Comparison of ENCODE assay signal across 7 cellular contexts in genomic region chr9:128370367-128370751, GRCh38. TPM values are rescaled to one million over a fixed set of nuclear protein-coding genes. Genes with fewer than 3 reads are reported as not detected.
DNase-seq lines count a peak whose midpoint lies in the region; ATAC-seq and TF ChIP-seq lines count a peak whose summit lies in the region.

No MANE protein-coding gene starts in this region.

- H3K9me3 Mint-ChIP-seq in activated B cell treated with CpG ODN at 0.5 μM for 24 hours: no peaks in the 10 kb centered on the region
- no peaks in the 10 kb centered on the region for H3K9me3 Mint-ChIP-seq in stimulated activated naive CD8-positive, alpha-beta T cell treated with anti-CD3 and anti-CD28 coated beads, Interleukin-15, amount 100 ng/mL, for 72 hours

- H3K27me3 Mint-ChIP-seq in activated B cell treated with CpG ODN at 0.5 μM for 24 hours: no peaks in the 10 kb centered on the region
- H3K27me3 Mint-ChIP-seq in stimulated activated naive CD8-positive, alpha-beta T cell treated with anti-CD3 and anti-CD28 coated beads, Interleukin-15, amount 100 ng/mL, for 72 hours: no peaks in the 10 kb centered on the region

- POLR2A ChIA-PET in activated B cell treated with CpG ODN at 0.5 μM for 24 hours (lab: Charles Lee): interaction anchor here (0.8 to 2.3 kb wide), 11 partner anchors 8 to 1204 kb away, joined by 3 to 17 read pairs (median 8); partner anchors contain the start of genes ENDOG, GOLGA2, SH3GLB2 and SLC2A8

- TF ChIP-seq CTCF in HFF-Myc (IDR thresholded peaks at IDR 0.05; ENCODE audit: low read depth, low read length, missing control alignments): no peak
- TF ChIP-seq CTCF in activated B cell treated with CpG ODN at 0.5 μM for 24 hours (IDR thresholded peaks at IDR 0.05): no peak

- H3K4me1 Mint-ChIP-seq in activated B cell treated with CpG ODN at 0.5 μM for 24 hours: peaks cover 32% of the 10 kb centered on the region
- H3K4me1 Mint-ChIP-seq in stimulated activated naive CD8-positive, alpha-beta T cell treated with anti-CD3 and anti-CD28 coated beads, Interleukin-15, amount 100 ng/mL, for 72 hours: peaks cover 34% of the 10 kb centered on the region

- H3K4me3 ChIP-seq in HFF-Myc (replicated peaks; ENCODE audit: low read depth, low read length) (peak overlapping the region; percentile 99), iPS DF 6.9 (ENCODE audit: low read length) (peak overlapping the region; percentile 56; the same call in 1 of the 2 replicates)

- H3K4me1 ChIP-seq in iPS DF 6.9 (ENCODE audit: control insufficient read depth, insufficient read depth, low read length): peaks cover 4% of the 10 kb centered on the region; the same call in 1 of the 2 replicates

- H3K9me3 ChIP-seq in iPS DF 6.9 (ENCODE audit: control insufficient read depth, insufficient read depth, low read length): no peaks in the 10 kb centered on the region

- no peak overlapping the region for H3K27ac ChIP-seq in iPS DF 6.9 (ENCODE audit: low read length)

- H3K36me3 Mint-ChIP-seq in activated B cell treated with CpG ODN at 0.5 μM for 24 hours (ENCODE audit: low read depth): peaks cover 26% of the 10 kb centered on the region

- no peak for ATAC-seq in activated B cell treated with CpG ODN at 0.5 μM for 24 hours (ENCODE audit: low read depth)
- ATAC-seq in stimulated activated naive CD8-positive, alpha-beta T cell treated with anti-CD3 and anti-CD28 coated beads, Interleukin-15, amount 100 ng/mL, for 72 hours: no peak
- ATAC-seq in GM21619 (IDR thresholded peaks at IDR 0.05; ENCODE audit: unreplicated experiment): no peak

- H3K36me3 ChIP-seq in iPS DF 6.9 (ENCODE audit: control insufficient read depth, insufficient read depth, low read length): no peaks in the 10 kb centered on the region

- intact Hi-C loops in activated B cell treated with CpG ODN at 0.5 μM for 24 hours (cut with micrococcal nuclease): loop anchor here (2.0 kb wide), 1 partner anchor 182 kb away; the partner anchor contains the start of gene SPTAN1

- CTCF ChIA-PET in activated B cell treated with CpG ODN at 0.5 μM for 24 hours (lab: Charles Lee): interaction anchor here (0.9 to 3.2 kb wide), 3 partner anchors 8 to 50 kb away, joined by 3 to 27 read pairs (median 4); no protein-coding TSS in a partner anchor

- DNase-seq in HFF-Myc (ENCODE audit: extremely low read depth, low read depth): no peak
- no peak for DNase-seq in activated B cell treated with CpG ODN at 0.5 μM for 24 hours
- no peak for DNase-seq in iPS DF 6.9 (ENCODE audit: low read depth, low spot score)
- DNase-seq in stimulated activated naive CD8-positive, alpha-beta T cell treated with anti-CD3 and anti-CD28 coated beads, Interleukin-15, amount 100 ng/mL, for 72 hours: no peak
- no peak for DNase-seq in NCI-H1436 treated with DMSO at 0.1 percent for 48 hours (lab: John Stamatoyannopoulos, UW)
- DNase-seq in effector CD8-positive, alpha-beta T cell (lab: John Stamatoyannopoulos, UW): no peak

- peak overlapping the region; percentile 94 for H3K27ac Mint-ChIP-seq in activated B cell treated with CpG ODN at 0.5 μM for 24 hours
- H3K27ac Mint-ChIP-seq in stimulated activated naive CD8-positive, alpha-beta T cell treated with anti-CD3 and anti-CD28 coated beads, Interleukin-15, amount 100 ng/mL, for 72 hours: peak overlapping the region; percentile 93 to 96

- H3K4me3 Mint-ChIP-seq in activated B cell treated with CpG ODN at 0.5 μM for 24 hours: peak overlapping the region; percentile 97
- H3K4me3 Mint-ChIP-seq in stimulated activated naive CD8-positive, alpha-beta T cell treated with anti-CD3 and anti-CD28 coated beads, Interleukin-15, amount 100 ng/mL, for 72 hours: peak overlapping the region; percentile 95 to 96

- H3K27me3 ChIP-seq in iPS DF 6.9 (ENCODE audit: control insufficient read depth, insufficient read depth, low read length): peaks cover 12% of the 10 kb centered on the region; the same call in 1 of the 2 replicates

RNA-seq across cellular contexts. Expression of gene URM1, which starts 0.8 kb away (rescaled TPM):
- 55.8 and 65.1 TPM in 2 replicates for total RNA-seq in activated B cell treated with CpG ODN at 0.5 μM for 24 hours

RNA-seq across cellular contexts. Expression of gene SLC27A4, which starts 30.0 kb away (rescaled TPM):
- 13.6 and 14.4 TPM in 2 replicates for total RNA-seq in activated B cell treated with CpG ODN at 0.5 μM for 24 hours

RNA-seq across cellular contexts. Expression of gene COQ4, which starts 47.7 kb away (rescaled TPM):
- 36.2 and 45.6 TPM in 2 replicates for total RNA-seq in activated B cell treated with CpG ODN at 0.5 μM for 24 hours

RNA-seq across cellular contexts. Expression of gene TRUB2, which starts 48.1 kb away (rescaled TPM):
- total RNA-seq in activated B cell treated with CpG ODN at 0.5 μM for 24 hours: 28.0 and 32.6 TPM in 2 replicates

RNA-seq across cellular contexts. Expression of gene CERCAM, which starts 50.3 kb away (rescaled TPM):
- 1.7 TPM in 2 replicates for total RNA-seq in activated B cell treated with CpG ODN at 0.5 μM for 24 hours
